Comparison of ENCODE assay signal across 1 cellular context in genomic region chr1:91809267-91809666, GRCh38.
TF ChIP-seq lines count a peak whose summit lies in the region.

No MANE protein-coding gene starts in this region.

TF ChIP-seq in WTC11, 78 proteins besides CTCF, POLR2A, EP300 and RAD21:
- TF ChIP-seq ZNF532 (CRISPR knock-in tag; IDR thresholded peaks at IDR 0.05; ENCODE audit: borderline replicate concordance) (no peak), ZNF396 (CRISPR knock-in tag; IDR thresholded peaks at IDR 0.05; ENCODE audit: borderline replicate concordance) (no peak), ZNF121 (CRISPR knock-in tag; IDR thresholded peaks at IDR 0.05) (no peak), TP53 (CRISPR knock-in tag; IDR thresholded peaks at IDR 0.05) (no peak), ZBTB43 (CRISPR knock-in tag; IDR thresholded peaks at IDR 0.05) (no peak), ETV6 (CRISPR knock-in tag; IDR thresholded peaks at IDR 0.05) (no peak), ZNF138 (CRISPR knock-in tag; conservative IDR thresholded peaks at IDR 0.05) (no peak), CREM (CRISPR knock-in tag; IDR thresholded peaks at IDR 0.05) (no peak), JAZF1 (CRISPR knock-in tag; IDR thresholded peaks at IDR 0.05) (no peak), ATF2 (CRISPR knock-in tag; IDR thresholded peaks at IDR 0.05; ENCODE audit: borderline replicate concordance, low read depth) (no peak), SMAD4 (CRISPR knock-in tag; IDR thresholded peaks at IDR 0.05) (no peak), CBFB (CRISPR knock-in tag; IDR thresholded peaks at IDR 0.05; ENCODE audit: low read depth) (no peak)
